In the genomic region with DNA sequence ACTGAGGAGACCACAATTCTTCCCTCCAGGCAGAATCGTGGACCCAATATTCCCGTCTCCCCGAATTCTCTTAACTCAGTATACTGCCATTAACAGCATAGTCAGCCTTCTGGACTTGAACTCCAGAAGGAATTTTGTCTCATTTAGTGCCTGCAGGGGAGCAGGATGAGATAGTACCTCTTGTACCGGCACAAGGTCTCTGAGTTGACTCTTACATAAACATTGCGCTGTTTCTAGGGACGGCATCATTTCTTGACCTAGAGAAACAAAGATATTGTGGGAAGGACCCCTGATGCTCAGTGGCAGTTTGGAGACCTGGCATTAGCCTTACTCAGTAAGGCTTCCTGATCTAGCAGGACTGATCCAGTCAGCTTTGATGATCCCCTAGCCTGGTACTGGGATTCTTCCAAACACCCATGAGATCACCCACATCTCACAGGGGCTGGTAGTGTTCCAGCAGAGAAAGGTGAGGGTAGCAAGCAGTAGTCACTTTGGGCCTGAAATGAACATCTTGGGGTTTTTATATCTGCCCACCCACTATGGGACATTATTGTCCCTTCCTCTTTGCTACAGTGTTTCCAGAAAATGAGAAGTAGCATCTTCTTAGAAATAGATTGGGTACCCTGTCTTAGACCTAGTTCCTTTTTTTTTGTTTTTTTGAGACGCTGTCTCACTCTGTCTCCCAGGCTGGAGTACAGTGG, we compare ENCODE assay signal across 8 cellular contexts.
DNase-seq lines count a peak whose midpoint lies in the region; ATAC-seq and TF ChIP-seq lines count a peak whose summit lies in the region.

No MANE protein-coding gene starts in this region.

- DNase-seq in activated CD4-positive, alpha-beta T cell treated with anti-CD3 and anti-CD28 coated beads, Interleukin-2, amount 10 ng/mL, durations not matched to agents 7 days and 5 days: no peak
- DNase-seq in activated CD4-positive, alpha-beta T cell treated with anti-CD3 and anti-CD28 coated beads, Interleukin-2, amount 50 U/mL, for 48 hours: no peak
- DNase-seq in activated naive CD8-positive, alpha-beta T cell treated with anti-CD3 and anti-CD28 coated beads for 36 hours: no peak
- no peak for DNase-seq in thoracic aorta (ENCODE audit: low spot score)
- DNase-seq in NCI-H2029 (lab: John Stamatoyannopoulos, UW): no peak

- H3K36me3 ChIP-seq in liver (ENCODE audit: control insufficient read depth in 4 of 4, insufficient read depth in 3 of 4, low read depth in 1 of 4, low read length in 3 of 4): no peaks in the 10 kb centered on the region
- no peaks in the 10 kb centered on the region for H3K36me3 ChIP-seq in thoracic aorta

- H3K9me3 Mint-ChIP-seq in activated CD4-positive, alpha-beta T cell treated with anti-CD3 and anti-CD28 coated beads, Interleukin-2, amount 10 ng/mL, durations not matched to agents 7 days and 5 days: peaks cover 5% of the 10 kb centered on the region
- peaks cover 4% of the 10 kb centered on the region for H3K9me3 Mint-ChIP-seq in activated naive CD8-positive, alpha-beta T cell treated with anti-CD3 and anti-CD28 coated beads for 36 hours

- 62% methylated on average over 7 of the region's 7 CpGs for WGBS in liver

- no peak for TF ChIP-seq RAD21 in liver (IDR thresholded peaks at IDR 0.05)

- H3K27me3 Mint-ChIP-seq in activated CD4-positive, alpha-beta T cell treated with anti-CD3 and anti-CD28 coated beads, Interleukin-2, amount 10 ng/mL, durations not matched to agents 7 days and 5 days: no peaks in the 10 kb centered on the region
- H3K27me3 Mint-ChIP-seq in activated naive CD8-positive, alpha-beta T cell treated with anti-CD3 and anti-CD28 coated beads for 36 hours: peaks cover 28% of the 10 kb centered on the region

- H3K4me1 ChIP-seq in liver (ENCODE audit: control insufficient read depth in 4 of 4, insufficient read depth in 4 of 4, low read length in 3 of 4) (peaks cover 0 to 23% (median 13%) of the 10 kb centered on the region in 4 donors), thoracic aorta (ENCODE audit: control insufficient read depth in 1 of 2, low read depth in 2 of 2) (peaks cover 11 to 36% of the 10 kb centered on the region in 2 donors)

- CTCF ChIA-PET in activated CD4-positive, alpha-beta T cell treated with anti-CD3 and anti-CD28 coated beads, Interleukin-2, amount 10 ng/mL, durations not matched to agents 7 days and 5 days (lab: Charles Lee): interaction anchor here (0.7 to 3.7 kb wide), 3 partner anchors 7 to 344 kb away, joined by 3 to 15 read pairs (median 4); no protein-coding TSS in a partner anchor

- H3K4me1 Mint-ChIP-seq in activated CD4-positive, alpha-beta T cell treated with anti-CD3 and anti-CD28 coated beads, Interleukin-2, amount 10 ng/mL, durations not matched to agents 7 days and 5 days: peaks cover 49% of the 10 kb centered on the region
- H3K4me1 Mint-ChIP-seq in activated naive CD8-positive, alpha-beta T cell treated with anti-CD3 and anti-CD28 coated beads for 36 hours: peaks cover 21% of the 10 kb centered on the region

- TF ChIP-seq CTCF in liver (IDR thresholded peaks at IDR 0.05; ENCODE audit: low read depth, low read length, missing input control): no peak
- TF ChIP-seq CTCF in thoracic aorta (IDR thresholded peaks at IDR 0.05): no peak

- no peaks in the 10 kb centered on the region for H3K36me3 Mint-ChIP-seq in activated CD4-positive, alpha-beta T cell treated with anti-CD3 and anti-CD28 coated beads, Interleukin-2, amount 10 ng/mL, durations not matched to agents 7 days and 5 days (ENCODE audit: low read depth)
- H3K36me3 Mint-ChIP-seq in activated naive CD8-positive, alpha-beta T cell treated with anti-CD3 and anti-CD28 coated beads for 36 hours: no peaks in the 10 kb centered on the region

- ATAC-seq in thoracic aorta (ENCODE audit: insufficient number of reproducible peaks, low FRiP score, low read depth): no peak
- ATAC-seq in GM18873 (IDR thresholded peaks at IDR 0.05; ENCODE audit: low FRiP score, unreplicated experiment): no peak
- no peak for ATAC-seq in HG02870 (IDR thresholded peaks at IDR 0.05; ENCODE audit: unreplicated experiment)

- H3K4me3 Mint-ChIP-seq in activated CD4-positive, alpha-beta T cell treated with anti-CD3 and anti-CD28 coated beads, Interleukin-2, amount 10 ng/mL, durations not matched to agents 7 days and 5 days: peak overlapping the region; percentile 80
- H3K4me3 Mint-ChIP-seq in activated naive CD8-positive, alpha-beta T cell treated with anti-CD3 and anti-CD28 coated beads for 36 hours: peak overlapping the region; percentile 78

- no peak overlapping the region for H3K4me3 ChIP-seq in liver (ENCODE audit: low read depth in 1 of 3, low read length in 3 of 3)
- H3K4me3 ChIP-seq in thoracic aorta: peak overlapping the region; percentile 83

- no peaks in the 10 kb centered on the region for H3K27me3 ChIP-seq in liver (ENCODE audit: control insufficient read depth in 4 of 4, insufficient read depth in 4 of 4, low read length in 3 of 4)
- no peaks in the 10 kb centered on the region for H3K27me3 ChIP-seq in thoracic aorta (replicated peaks; ENCODE audit: insufficient read depth)

- H3K27ac ChIP-seq in liver (ENCODE audit: low read depth in 1 of 2, low read length in 2 of 2) (peak overlapping the region; percentile 67 to 75), thoracic aorta (peak overlapping the region; percentile 86 to 95)

- peak overlapping the region; percentile 91 for H3K27ac Mint-ChIP-seq in activated CD4-positive, alpha-beta T cell treated with anti-CD3 and anti-CD28 coated beads, Interleukin-2, amount 10 ng/mL, durations not matched to agents 7 days and 5 days
- H3K27ac Mint-ChIP-seq in activated naive CD8-positive, alpha-beta T cell treated with anti-CD3 and anti-CD28 coated beads for 36 hours: peak overlapping the region; percentile 70

- H3K9me3 ChIP-seq in liver (ENCODE audit: control insufficient read depth in 4 of 4, low read length in 3 of 4) (no peaks in the 10 kb centered on the region), thoracic aorta (no peaks in the 10 kb centered on the region)

- POLR2A ChIA-PET in activated CD4-positive, alpha-beta T cell treated with anti-CD3 and anti-CD28 coated beads, Interleukin-2, amount 10 ng/mL, durations not matched to agents 7 days and 5 days (lab: Charles Lee): interaction anchor here (0.5 kb wide), 1 partner anchor 209 kb away, joined by 3 read pairs; no protein-coding TSS in a partner anchor

- no peak overlapping the region for H3K9ac ChIP-seq in liver (ENCODE audit: low read depth in 1 of 2, low read length in 2 of 2)

TF ChIP-seq in liver, 16 proteins besides CTCF, POLR2A, EP300 and RAD21 (continues in another document):
- TF ChIP-seq FOXA1 (IDR thresholded peaks at IDR 0.05) (no peak), TAF1 (conservative IDR thresholded peaks at IDR 0.05) (no peak), EGR1 (IDR thresholded peaks at IDR 0.05; ENCODE audit: low read depth in 2 of 2) (no peak), HNF4A (conservative IDR thresholded peaks at IDR 0.05) (no peak), YY1 (IDR thresholded peaks at IDR 0.05) (no peak), SP1 (IDR thresholded peaks at IDR 0.05) (no peak), JUND (IDR thresholded peaks at IDR 0.05) (no peak), HNF4G (IDR thresholded peaks at IDR 0.05) (no peak), RXRA (IDR thresholded peaks at IDR 0.05) (no peak)
- TF ChIP-seq, protein P1, sequence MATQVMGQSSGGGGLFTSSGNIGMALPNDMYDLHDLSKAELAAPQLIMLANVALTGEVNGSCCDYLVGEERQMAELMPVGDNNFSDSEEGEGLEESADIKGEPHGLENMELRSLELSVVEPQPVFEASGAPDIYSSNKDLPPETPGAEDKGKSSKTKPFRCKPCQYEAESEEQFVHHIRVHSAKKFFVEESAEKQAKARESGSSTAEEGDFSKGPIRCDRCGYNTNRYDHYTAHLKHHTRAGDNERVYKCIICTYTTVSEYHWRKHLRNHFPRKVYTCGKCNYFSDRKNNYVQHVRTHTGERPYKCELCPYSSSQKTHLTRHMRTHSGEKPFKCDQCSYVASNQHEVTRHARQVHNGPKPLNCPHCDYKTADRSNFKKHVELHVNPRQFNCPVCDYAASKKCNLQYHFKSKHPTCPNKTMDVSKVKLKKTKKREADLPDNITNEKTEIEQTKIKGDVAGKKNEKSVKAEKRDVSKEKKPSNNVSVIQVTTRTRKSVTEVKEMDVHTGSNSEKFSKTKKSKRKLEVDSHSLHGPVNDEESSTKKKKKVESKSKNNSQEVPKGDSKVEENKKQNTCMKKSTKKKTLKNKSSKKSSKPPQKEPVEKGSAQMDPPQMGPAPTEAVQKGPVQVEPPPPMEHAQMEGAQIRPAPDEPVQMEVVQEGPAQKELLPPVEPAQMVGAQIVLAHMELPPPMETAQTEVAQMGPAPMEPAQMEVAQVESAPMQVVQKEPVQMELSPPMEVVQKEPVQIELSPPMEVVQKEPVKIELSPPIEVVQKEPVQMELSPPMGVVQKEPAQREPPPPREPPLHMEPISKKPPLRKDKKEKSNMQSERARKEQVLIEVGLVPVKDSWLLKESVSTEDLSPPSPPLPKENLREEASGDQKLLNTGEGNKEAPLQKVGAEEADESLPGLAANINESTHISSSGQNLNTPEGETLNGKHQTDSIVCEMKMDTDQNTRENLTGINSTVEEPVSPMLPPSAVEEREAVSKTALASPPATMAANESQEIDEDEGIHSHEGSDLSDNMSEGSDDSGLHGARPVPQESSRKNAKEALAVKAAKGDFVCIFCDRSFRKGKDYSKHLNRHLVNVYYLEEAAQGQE (IDR thresholded peaks at IDR 0.05): no peak
- TF ChIP-seq, protein P2, sequence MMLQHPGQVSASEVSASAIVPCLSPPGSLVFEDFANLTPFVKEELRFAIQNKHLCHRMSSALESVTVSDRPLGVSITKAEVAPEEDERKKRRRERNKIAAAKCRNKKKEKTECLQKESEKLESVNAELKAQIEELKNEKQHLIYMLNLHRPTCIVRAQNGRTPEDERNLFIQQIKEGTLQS (IDR thresholded peaks at IDR 0.05): no peak
- TF ChIP-seq, protein P3, sequence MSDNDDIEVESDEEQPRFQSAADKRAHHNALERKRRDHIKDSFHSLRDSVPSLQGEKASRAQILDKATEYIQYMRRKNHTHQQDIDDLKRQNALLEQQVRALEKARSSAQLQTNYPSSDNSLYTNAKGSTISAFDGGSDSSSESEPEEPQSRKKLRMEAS (IDR thresholded peaks at IDR 0.05): no peak
